1 cellular context compared by ENCODE assay signal in the genomic region with DNA sequence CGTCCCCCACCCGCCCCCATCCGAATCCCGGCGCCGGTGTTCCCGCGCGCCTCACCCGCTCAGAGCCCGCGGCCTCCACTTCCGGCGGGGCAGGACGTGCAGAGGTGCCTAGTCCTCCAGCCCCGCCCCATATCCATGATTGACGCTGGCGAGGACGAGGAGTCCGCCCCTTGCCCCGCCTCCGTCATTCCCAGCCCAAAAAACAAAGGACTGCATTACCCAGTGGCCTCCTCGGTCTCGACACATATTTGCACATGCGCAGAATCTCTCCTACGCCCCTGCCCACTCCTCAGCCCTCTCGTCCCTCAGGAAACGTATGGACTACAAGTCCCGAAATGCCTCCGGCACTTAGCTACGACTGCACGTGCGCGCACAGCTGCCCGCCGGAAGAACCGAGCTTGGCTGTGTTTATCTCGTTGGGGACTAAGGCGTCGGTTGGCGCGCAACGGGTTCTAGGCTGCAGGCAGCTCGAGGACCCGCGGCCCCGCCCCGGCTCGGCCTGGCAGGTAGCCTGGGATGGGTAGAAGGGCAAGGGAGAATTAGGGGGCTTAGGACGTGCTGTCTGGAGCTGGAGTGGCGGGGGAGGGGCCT.
A peak's percentile ranks its signal among the peaks of the same experiment; 100 is the strongest.
TF ChIP-seq lines count a peak whose summit lies in the region.

A gene with protein sequence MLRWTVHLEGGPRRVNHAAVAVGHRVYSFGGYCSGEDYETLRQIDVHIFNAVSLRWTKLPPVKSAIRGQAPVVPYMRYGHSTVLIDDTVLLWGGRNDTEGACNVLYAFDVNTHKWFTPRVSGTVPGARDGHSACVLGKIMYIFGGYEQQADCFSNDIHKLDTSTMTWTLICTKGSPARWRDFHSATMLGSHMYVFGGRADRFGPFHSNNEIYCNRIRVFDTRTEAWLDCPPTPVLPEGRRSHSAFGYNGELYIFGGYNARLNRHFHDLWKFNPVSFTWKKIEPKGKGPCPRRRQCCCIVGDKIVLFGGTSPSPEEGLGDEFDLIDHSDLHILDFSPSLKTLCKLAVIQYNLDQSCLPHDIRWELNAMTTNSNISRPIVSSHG (plus strand): TSS at position 407 of the 591 bp plus-strand sequence. CDS start 2,944 bp downstream, outside the sequence.
A gene (minus strand): TSS at position 104 of the 591 bp plus-strand sequence. CDS start 133 bp downstream, outside the sequence.

TF ChIP-seq in K562, 482 proteins besides CTCF, POLR2A, EP300 and RAD21 (continued from another document and continues in another):
- TF ChIP-seq, protein P1, sequence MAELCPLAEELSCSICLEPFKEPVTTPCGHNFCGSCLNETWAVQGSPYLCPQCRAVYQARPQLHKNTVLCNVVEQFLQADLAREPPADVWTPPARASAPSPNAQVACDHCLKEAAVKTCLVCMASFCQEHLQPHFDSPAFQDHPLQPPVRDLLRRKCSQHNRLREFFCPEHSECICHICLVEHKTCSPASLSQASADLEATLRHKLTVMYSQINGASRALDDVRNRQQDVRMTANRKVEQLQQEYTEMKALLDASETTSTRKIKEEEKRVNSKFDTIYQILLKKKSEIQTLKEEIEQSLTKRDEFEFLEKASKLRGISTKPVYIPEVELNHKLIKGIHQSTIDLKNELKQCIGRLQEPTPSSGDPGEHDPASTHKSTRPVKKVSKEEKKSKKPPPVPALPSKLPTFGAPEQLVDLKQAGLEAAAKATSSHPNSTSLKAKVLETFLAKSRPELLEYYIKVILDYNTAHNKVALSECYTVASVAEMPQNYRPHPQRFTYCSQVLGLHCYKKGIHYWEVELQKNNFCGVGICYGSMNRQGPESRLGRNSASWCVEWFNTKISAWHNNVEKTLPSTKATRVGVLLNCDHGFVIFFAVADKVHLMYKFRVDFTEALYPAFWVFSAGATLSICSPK (IDR thresholded peaks at IDR 0.05; ENCODE audit: borderline replicate concordance): no peak
- TF ChIP-seq BRCA1 (IDR thresholded peaks at IDR 0.05) (no peak), BRCA1 (CRISPR knock-in tag; IDR thresholded peaks at IDR 0.05) (no peak), ELF2 (CRISPR knock-in tag; IDR thresholded peaks at IDR 0.05) (no peak), HDAC1 (IDR thresholded peaks at IDR 0.05) (peak in 1 of 2 experiments; percentile 98; a peak in 2 of 4 replicates), CBFA2T2 (conservative IDR thresholded peaks at IDR 0.05) (no peak), HSF4 (CRISPR knock-in tag; IDR thresholded peaks at IDR 0.05; ENCODE audit: borderline replicate concordance) (no peak), PRPF4 (IDR thresholded peaks at IDR 0.05; ENCODE audit: insufficient read depth, low read depth, low read length, poor library complexity, severe bottlenecking) (no peak), ZNF263 (CRISPR knock-in tag; IDR thresholded peaks at IDR 0.05; ENCODE audit: borderline replicate concordance) (no peak), SLC30A9 (CRISPR knock-in tag; IDR thresholded peaks at IDR 0.05) (no peak), ZNF311 (CRISPR knock-in tag; IDR thresholded peaks at IDR 0.05) (no peak), ZNF3 (CRISPR knock-in tag; IDR thresholded peaks at IDR 0.05) (no peak), MED1 (CRISPR knock-in tag; IDR thresholded peaks at IDR 0.05; ENCODE audit: borderline replicate concordance) (no peak), ZZZ3 (IDR thresholded peaks at IDR 0.05) (no peak), FUS (optimal IDR thresholded peaks at IDR 0.05; ENCODE audit: low read depth, low read length) (no peak), SOX6 (IDR thresholded peaks at IDR 0.05) (no peak), SMARCA4 (IDR thresholded peaks at IDR 0.05) (no peak), ZNF76 (CRISPR knock-in tag; IDR thresholded peaks at IDR 0.05; ENCODE audit: borderline replicate concordance) (no peak), HNRNPH1 (optimal IDR thresholded peaks at IDR 0.05; ENCODE audit: low read depth, low read length) (no peak), ARID1B (IDR thresholded peaks at IDR 0.05) (no peak), SRSF9 (IDR thresholded peaks at IDR 0.05; ENCODE audit: borderline replicate concordance, low read depth, low read length) (no peak), LEF1 (IDR thresholded peaks at IDR 0.05) (peak; percentile 67), ZNF778 (CRISPR knock-in tag; IDR thresholded peaks at IDR 0.05) (no peak), ZNF766 (CRISPR knock-in tag; conservative IDR thresholded peaks at IDR 0.05) (peak; percentile 75), CBX5 (IDR thresholded peaks at IDR 0.05; ENCODE audit: borderline replicate concordance, low read depth) (no peak), KDM2B (CRISPR knock-in tag; IDR thresholded peaks at IDR 0.05) (no peak), ZNF232 (CRISPR knock-in tag; IDR thresholded peaks at IDR 0.05) (no peak), SIN3B (IDR thresholded peaks at IDR 0.05; ENCODE audit: low read depth) (0 out of 2 replicates have a peak, but pooled peaks have one; percentile 25), HIVEP1 (CRISPR knock-in tag; IDR thresholded peaks at IDR 0.05) (no peak), RUNX1 (IDR thresholded peaks at IDR 0.05; ENCODE audit: low read depth) (no peak), KDM1A (IDR thresholded peaks at IDR 0.05) (no peak), CHD2 (IDR thresholded peaks at IDR 0.05; ENCODE audit: low read depth, low read length) (peak; percentile 11), KDM5B (IDR thresholded peaks at IDR 0.05; ENCODE audit: insufficient replicate concordance, low read depth, low read length) (peak; percentile 58)
- TF ChIP-seq, protein P2, sequence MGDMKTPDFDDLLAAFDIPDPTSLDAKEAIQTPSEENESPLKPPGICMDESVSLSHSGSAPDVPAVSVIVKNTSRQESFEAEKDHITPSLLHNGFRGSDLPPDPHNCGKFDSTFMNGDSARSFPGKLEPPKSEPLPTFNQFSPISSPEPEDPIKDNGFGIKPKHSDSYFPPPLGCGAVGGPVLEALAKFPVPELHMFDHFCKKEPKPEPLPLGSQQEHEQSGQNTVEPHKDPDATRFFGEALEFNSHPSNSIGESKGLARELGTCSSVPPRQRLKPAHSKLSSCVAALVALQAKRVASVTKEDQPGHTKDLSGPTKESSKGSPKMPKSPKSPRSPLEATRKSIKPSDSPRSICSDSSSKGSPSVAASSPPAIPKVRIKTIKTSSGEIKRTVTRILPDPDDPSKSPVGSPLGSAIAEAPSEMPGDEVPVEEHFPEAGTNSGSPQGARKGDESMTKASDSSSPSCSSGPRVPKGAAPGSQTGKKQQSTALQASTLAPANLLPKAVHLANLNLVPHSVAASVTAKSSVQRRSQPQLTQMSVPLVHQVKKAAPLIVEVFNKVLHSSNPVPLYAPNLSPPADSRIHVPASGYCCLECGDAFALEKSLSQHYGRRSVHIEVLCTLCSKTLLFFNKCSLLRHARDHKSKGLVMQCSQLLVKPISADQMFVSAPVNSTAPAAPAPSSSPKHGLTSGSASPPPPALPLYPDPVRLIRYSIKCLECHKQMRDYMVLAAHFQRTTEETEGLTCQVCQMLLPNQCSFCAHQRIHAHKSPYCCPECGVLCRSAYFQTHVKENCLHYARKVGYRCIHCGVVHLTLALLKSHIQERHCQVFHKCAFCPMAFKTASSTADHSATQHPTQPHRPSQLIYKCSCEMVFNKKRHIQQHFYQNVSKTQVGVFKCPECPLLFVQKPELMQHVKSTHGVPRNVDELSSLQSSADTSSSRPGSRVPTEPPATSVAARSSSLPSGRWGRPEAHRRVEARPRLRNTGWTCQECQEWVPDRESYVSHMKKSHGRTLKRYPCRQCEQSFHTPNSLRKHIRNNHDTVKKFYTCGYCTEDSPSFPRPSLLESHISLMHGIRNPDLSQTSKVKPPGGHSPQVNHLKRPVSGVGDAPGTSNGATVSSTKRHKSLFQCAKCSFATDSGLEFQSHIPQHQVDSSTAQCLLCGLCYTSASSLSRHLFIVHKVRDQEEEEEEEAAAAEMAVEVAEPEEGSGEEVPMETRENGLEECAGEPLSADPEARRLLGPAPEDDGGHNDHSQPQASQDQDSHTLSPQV (IDR thresholded peaks at IDR 0.05): no peak
- TF ChIP-seq, protein P3, sequence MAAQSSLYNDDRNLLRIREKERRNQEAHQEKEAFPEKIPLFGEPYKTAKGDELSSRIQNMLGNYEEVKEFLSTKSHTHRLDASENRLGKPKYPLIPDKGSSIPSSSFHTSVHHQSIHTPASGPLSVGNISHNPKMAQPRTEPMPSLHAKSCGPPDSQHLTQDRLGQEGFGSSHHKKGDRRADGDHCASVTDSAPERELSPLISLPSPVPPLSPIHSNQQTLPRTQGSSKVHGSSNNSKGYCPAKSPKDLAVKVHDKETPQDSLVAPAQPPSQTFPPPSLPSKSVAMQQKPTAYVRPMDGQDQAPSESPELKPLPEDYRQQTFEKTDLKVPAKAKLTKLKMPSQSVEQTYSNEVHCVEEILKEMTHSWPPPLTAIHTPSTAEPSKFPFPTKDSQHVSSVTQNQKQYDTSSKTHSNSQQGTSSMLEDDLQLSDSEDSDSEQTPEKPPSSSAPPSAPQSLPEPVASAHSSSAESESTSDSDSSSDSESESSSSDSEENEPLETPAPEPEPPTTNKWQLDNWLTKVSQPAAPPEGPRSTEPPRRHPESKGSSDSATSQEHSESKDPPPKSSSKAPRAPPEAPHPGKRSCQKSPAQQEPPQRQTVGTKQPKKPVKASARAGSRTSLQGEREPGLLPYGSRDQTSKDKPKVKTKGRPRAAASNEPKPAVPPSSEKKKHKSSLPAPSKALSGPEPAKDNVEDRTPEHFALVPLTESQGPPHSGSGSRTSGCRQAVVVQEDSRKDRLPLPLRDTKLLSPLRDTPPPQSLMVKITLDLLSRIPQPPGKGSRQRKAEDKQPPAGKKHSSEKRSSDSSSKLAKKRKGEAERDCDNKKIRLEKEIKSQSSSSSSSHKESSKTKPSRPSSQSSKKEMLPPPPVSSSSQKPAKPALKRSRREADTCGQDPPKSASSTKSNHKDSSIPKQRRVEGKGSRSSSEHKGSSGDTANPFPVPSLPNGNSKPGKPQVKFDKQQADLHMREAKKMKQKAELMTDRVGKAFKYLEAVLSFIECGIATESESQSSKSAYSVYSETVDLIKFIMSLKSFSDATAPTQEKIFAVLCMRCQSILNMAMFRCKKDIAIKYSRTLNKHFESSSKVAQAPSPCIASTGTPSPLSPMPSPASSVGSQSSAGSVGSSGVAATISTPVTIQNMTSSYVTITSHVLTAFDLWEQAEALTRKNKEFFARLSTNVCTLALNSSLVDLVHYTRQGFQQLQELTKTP (IDR thresholded peaks at IDR 0.05; ENCODE audit: low read depth in 1 of 2, partially characterized antibody in 2 of 2): peak in 1 of 2 experiments; percentile 94
- TF ChIP-seq, protein P4, sequence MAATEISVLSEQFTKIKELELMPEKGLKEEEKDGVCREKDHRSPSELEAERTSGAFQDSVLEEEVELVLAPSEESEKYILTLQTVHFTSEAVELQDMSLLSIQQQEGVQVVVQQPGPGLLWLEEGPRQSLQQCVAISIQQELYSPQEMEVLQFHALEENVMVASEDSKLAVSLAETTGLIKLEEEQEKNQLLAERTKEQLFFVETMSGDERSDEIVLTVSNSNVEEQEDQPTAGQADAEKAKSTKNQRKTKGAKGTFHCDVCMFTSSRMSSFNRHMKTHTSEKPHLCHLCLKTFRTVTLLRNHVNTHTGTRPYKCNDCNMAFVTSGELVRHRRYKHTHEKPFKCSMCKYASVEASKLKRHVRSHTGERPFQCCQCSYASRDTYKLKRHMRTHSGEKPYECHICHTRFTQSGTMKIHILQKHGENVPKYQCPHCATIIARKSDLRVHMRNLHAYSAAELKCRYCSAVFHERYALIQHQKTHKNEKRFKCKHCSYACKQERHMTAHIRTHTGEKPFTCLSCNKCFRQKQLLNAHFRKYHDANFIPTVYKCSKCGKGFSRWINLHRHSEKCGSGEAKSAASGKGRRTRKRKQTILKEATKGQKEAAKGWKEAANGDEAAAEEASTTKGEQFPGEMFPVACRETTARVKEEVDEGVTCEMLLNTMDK (IDR thresholded peaks at IDR 0.05; ENCODE audit: borderline replicate concordance, insufficient read depth, low read depth, low read length, poor library complexity, severe bottlenecking): no peak
- TF ChIP-seq, protein P5, sequence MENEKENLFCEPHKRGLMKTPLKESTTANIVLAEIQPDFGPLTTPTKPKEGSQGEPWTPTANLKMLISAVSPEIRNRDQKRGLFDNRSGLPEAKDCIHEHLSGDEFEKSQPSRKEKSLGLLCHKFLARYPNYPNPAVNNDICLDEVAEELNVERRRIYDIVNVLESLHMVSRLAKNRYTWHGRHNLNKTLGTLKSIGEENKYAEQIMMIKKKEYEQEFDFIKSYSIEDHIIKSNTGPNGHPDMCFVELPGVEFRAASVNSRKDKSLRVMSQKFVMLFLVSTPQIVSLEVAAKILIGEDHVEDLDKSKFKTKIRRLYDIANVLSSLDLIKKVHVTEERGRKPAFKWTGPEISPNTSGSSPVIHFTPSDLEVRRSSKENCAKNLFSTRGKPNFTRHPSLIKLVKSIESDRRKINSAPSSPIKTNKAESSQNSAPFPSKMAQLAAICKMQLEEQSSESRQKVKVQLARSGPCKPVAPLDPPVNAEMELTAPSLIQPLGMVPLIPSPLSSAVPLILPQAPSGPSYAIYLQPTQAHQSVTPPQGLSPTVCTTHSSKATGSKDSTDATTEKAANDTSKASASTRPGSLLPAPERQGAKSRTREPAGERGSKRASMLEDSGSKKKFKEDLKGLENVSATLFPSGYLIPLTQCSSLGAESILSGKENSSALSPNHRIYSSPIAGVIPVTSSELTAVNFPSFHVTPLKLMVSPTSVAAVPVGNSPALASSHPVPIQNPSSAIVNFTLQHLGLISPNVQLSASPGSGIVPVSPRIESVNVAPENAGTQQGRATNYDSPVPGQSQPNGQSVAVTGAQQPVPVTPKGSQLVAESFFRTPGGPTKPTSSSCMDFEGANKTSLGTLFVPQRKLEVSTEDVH (IDR thresholded peaks at IDR 0.05; ENCODE audit: low read depth, partially characterized antibody): peak; percentile 87
- TF ChIP-seq, protein P6, sequence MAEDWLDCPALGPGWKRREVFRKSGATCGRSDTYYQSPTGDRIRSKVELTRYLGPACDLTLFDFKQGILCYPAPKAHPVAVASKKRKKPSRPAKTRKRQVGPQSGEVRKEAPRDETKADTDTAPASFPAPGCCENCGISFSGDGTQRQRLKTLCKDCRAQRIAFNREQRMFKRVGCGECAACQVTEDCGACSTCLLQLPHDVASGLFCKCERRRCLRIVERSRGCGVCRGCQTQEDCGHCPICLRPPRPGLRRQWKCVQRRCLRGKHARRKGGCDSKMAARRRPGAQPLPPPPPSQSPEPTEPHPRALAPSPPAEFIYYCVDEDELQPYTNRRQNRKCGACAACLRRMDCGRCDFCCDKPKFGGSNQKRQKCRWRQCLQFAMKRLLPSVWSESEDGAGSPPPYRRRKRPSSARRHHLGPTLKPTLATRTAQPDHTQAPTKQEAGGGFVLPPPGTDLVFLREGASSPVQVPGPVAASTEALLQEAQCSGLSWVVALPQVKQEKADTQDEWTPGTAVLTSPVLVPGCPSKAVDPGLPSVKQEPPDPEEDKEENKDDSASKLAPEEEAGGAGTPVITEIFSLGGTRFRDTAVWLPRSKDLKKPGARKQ (CRISPR knock-in tag; IDR thresholded peaks at IDR 0.05): no peak
